17 cellular contexts compared by ENCODE assay signal in the genomic region with DNA sequence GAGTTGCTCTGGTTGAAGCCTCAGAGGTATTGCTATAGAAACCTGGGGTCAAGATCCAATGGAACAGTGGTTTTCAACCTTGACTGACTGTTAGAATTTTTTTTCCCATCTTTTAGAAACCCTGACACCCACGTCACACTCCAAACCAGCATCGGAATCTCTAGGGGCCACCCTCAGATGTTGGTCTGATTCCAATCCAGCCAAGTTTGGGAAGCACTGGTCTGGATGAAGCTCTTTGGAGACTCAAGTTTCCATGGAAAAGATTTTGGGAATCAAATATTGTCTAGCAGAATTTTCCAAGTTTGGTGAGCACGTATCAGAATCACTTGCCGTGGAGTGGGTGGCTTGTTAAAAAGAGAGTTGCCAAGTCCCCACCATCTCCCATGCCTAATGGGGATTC.
DNase-seq lines count a peak whose midpoint lies in the region; ATAC-seq and TF ChIP-seq lines count a peak whose summit lies in the region.
"Had no signal": no experiment of that assay in that cellular context is flagged by ENCODE, and none has a peak within 500 bp of the region (broad histone marks: within the 10 kb centered on the region; RNA-seq: fewer than 3 reads in every experiment).

No MANE protein-coding gene starts in this region.

- H3K27ac Mint-ChIP-seq in H9: no peak overlapping the region
- H3K27ac Mint-ChIP-seq: CD8-positive, alpha-beta T cell; GM23338 had no signal

- H4K91ac ChIP-seq in H9 (ENCODE audit: insufficient read length, low read depth, low read length): no peak overlapping the region

- no peak overlapping the region for H2BK120ac ChIP-seq in H9 (ENCODE audit: low read depth, low read length, poor library complexity, severe bottlenecking)

- H3K4me3 Mint-ChIP-seq in H9: no peak overlapping the region
- H3K4me3 Mint-ChIP-seq: CD8-positive, alpha-beta T cell; GM23338 had no signal

- no peak overlapping the region for H4K5ac ChIP-seq in H9 (ENCODE audit: insufficient read length, low read depth, low read length)

- H2BK12ac ChIP-seq in H9 (ENCODE audit: insufficient read length, low read depth, low read length): no peak overlapping the region

- no peaks in the 10 kb centered on the region for H3K79me2 ChIP-seq in H9 (ENCODE audit: insufficient read depth, low read length)

- H3K79me1 ChIP-seq in H9 (ENCODE audit: insufficient read depth, low read depth, low read length, poor library complexity, severe bottlenecking): no peaks in the 10 kb centered on the region

- peaks cover 0 to 20% of the 10 kb centered on the region in 2 donors for H3K4me1 ChIP-seq in right atrium auricular region
- H3K4me1 ChIP-seq in muscle layer of duodenum (ENCODE audit: control insufficient read depth in 1 of 2, insufficient read depth in 2 of 2, low read length in 2 of 2): peaks cover 0 to 17% of the 10 kb centered on the region in 2 donors
- peaks cover 4 to 5% of the 10 kb centered on the region in 2 donors for H3K4me1 ChIP-seq in uterus
- no peaks in the 10 kb centered on the region for H3K4me1 ChIP-seq in H9 (ENCODE audit: insufficient read depth, low read length)

- H2AK5ac ChIP-seq in H9 (ENCODE audit: insufficient read length, low read length): no peak overlapping the region

- peaks cover 2% of the 10 kb centered on the region; the same call in 1 of the 2 replicates for H3K27me3 Mint-ChIP-seq in H9 (ENCODE audit: low read depth)

- no peak overlapping the region for H3T11ph ChIP-seq in H9 (ENCODE audit: low read length)

- no peak overlapping the region for H3K4ac ChIP-seq in H9 (ENCODE audit: low read depth, low read length)

- H4K20me1 ChIP-seq in H9 (ENCODE audit: control insufficient read depth, insufficient read depth, insufficient read length): no peaks in the 10 kb centered on the region

- no peak overlapping the region for H3K9ac ChIP-seq in H9 (ENCODE audit: extremely low read depth, insufficient read length, low read length)

- H3K4me1 Mint-ChIP-seq in H9: peaks cover 15 to 18% of the 10 kb centered on the region in 2 experiments

- no peak overlapping the region for H3K23ac ChIP-seq in H9 (ENCODE audit: insufficient read length, low read depth, low read length)

- no peak overlapping the region for H2BK5ac ChIP-seq in H9 (ENCODE audit: insufficient read length, low read length)

- no peak overlapping the region for H4K8ac ChIP-seq in H9 (replicated peaks; ENCODE audit: insufficient read length, low read depth, low read length)

- H3K36me3 ChIP-seq in right atrium auricular region (no peaks in the 10 kb centered on the region), muscle layer of duodenum (ENCODE audit: control insufficient read depth in 1 of 2, insufficient read depth in 2 of 2, low read length in 2 of 2) (no peaks in the 10 kb centered on the region), uterus (no peaks in the 10 kb centered on the region)

- H3K18ac ChIP-seq in H9 (ENCODE audit: insufficient read length, low read depth, low read length): no peak overlapping the region

- no peak for DNase-seq in Right ventricle myocardium superior
- DNase-seq in right atrium auricular region (ENCODE audit: low spot score): no peak
- DNase-seq in fibroblast of mammary gland (ENCODE audit: low read depth): peak; percentile 59
- DNase-seq in uterus: no peak
- DNase-seq in NCI-H2171 treated with DMSO at 0.1 percent for 48 hours (lab: John Stamatoyannopoulos, UW): no peak
- no peak for DNase-seq in H9
- DNase-seq: 8988T; CD8-positive, alpha-beta T cell; DMS79 treated with DMSO at 0.1 percent for 48 hours; KG1; NCI-H1436; NCI-H2029 treated with DMSO at 0.1 percent for 48 hours; NCI-H510A; PC-9 had no signal

- no peak overlapping the region for H3K4me3 ChIP-seq in right atrium auricular region
- no peak overlapping the region for H3K4me3 ChIP-seq in fibroblast of mammary gland (ENCODE audit: control insufficient read depth, low read depth, low read length)
- H3K4me3 ChIP-seq in muscle layer of duodenum (ENCODE audit: low read depth in 1 of 2, low read length in 2 of 2): no peak overlapping the region
- no peak overlapping the region for H3K4me3 ChIP-seq in uterus
- H3K4me3 ChIP-seq: GM23338, PC-9 had no signal

- H3K36me3 Mint-ChIP-seq in H9 (ENCODE audit: insufficient read depth in 1 of 3, low read depth in 3 of 3): peaks cover 0 to under 1% (median 0%) of the 10 kb centered on the region in 3 experiments; a peak in 2 of 7 replicates
- H3K36me3 Mint-ChIP-seq: CD8-positive, alpha-beta T cell had no signal

- H3K23me2 ChIP-seq in H9 (ENCODE audit: insufficient read length, low read depth, low read length, poor library complexity, severe bottlenecking): no peaks in the 10 kb centered on the region

- intact Hi-C loops in Right ventricle myocardium superior (cut with DNase I): no loop called here
- intact Hi-C loops in uterus (cut with DNase I; ENCODE audit: low total_unique reads): no loop called here

- H2BK15ac ChIP-seq in H9 (ENCODE audit: low read depth, low read length): no peak overlapping the region

- TF ChIP-seq POLR2A in uterus (IDR thresholded peaks at IDR 0.05): no peak

- TF ChIP-seq CTCF in right atrium auricular region (IDR thresholded peaks at IDR 0.05) (no peak), fibroblast of mammary gland (conservative IDR thresholded peaks at IDR 0.05; ENCODE audit: control insufficient read depth, insufficient read depth, low read depth, low read length) (no peak), uterus (IDR thresholded peaks at IDR 0.05) (no peak), H9 (conservative IDR thresholded peaks at IDR 0.05) (no peak)

- no peaks in the 10 kb centered on the region for H3K9me3 ChIP-seq in right atrium auricular region
- H3K9me3 ChIP-seq in muscle layer of duodenum (ENCODE audit: control insufficient read depth in 1 of 2, low read length in 2 of 2): no peaks in the 10 kb centered on the region
- H3K9me3 ChIP-seq in uterus: no peaks in the 10 kb centered on the region
- H3K9me3 ChIP-seq in H9 (ENCODE audit: control insufficient read depth, low read depth, low read length): no peaks in the 10 kb centered on the region

- no peak overlapping the region for H3K14ac ChIP-seq in H9 (ENCODE audit: insufficient read depth, low read length)

- ATAC-seq in Right ventricle myocardium superior (ENCODE audit: poor library complexity): peak; percentile 21
- no peak for ATAC-seq in HG03342 (IDR thresholded peaks at IDR 0.05; ENCODE audit: unreplicated experiment)
- ATAC-seq: CD8-positive, alpha-beta T cell; GM23338 had no signal

- no peak overlapping the region for H2AFZ ChIP-seq in H9 (ENCODE audit: low read length)
- H2AFZ ChIP-seq: GM23338, PC-9 had no signal

- peak overlapping the region in 1 of 2 donors; percentile 24 for H3K27ac ChIP-seq in right atrium auricular region
- H3K27ac ChIP-seq in muscle layer of duodenum (ENCODE audit: low read length): peak overlapping the region; percentile 7
- peak overlapping the region; percentile 56 to 66 for H3K27ac ChIP-seq in uterus
- no peak overlapping the region for H3K27ac ChIP-seq in H9 (ENCODE audit: insufficient read length, low read depth, low read length)
- H3K27ac ChIP-seq: PC-9 had no signal

- no peak overlapping the region for H3K4me2 ChIP-seq in H9 (ENCODE audit: insufficient read depth, insufficient read length, low read length)
- H3K4me2 ChIP-seq: GM23338, PC-9 had no signal

- no CpG with 5 or more reads among the region's 4 CpGs for WGBS in H9 (ENCODE audit: extremely low coverage, insufficient read length, low lambda C conversion rate)

- H2BK20ac ChIP-seq in H9 (ENCODE audit: low read depth, low read length, poor library complexity, severe bottlenecking): no peak overlapping the region

- H3K27me3 ChIP-seq in right atrium auricular region (no peaks in the 10 kb centered on the region), muscle layer of duodenum (ENCODE audit: low read depth, low read length) (no peaks in the 10 kb centered on the region), uterus (no peaks in the 10 kb centered on the region), H9 (ENCODE audit: insufficient read depth, low read length) (no peaks in the 10 kb centered on the region)

- H3K9me3 Mint-ChIP-seq in H9: no peaks in the 10 kb centered on the region
- H3K9me3 Mint-ChIP-seq: CD8-positive, alpha-beta T cell; GM23338 had no signal

- no peak overlapping the region for H3K56ac ChIP-seq in H9 (ENCODE audit: insufficient read length, low read depth, low read length)
